In the genomic region with DNA sequence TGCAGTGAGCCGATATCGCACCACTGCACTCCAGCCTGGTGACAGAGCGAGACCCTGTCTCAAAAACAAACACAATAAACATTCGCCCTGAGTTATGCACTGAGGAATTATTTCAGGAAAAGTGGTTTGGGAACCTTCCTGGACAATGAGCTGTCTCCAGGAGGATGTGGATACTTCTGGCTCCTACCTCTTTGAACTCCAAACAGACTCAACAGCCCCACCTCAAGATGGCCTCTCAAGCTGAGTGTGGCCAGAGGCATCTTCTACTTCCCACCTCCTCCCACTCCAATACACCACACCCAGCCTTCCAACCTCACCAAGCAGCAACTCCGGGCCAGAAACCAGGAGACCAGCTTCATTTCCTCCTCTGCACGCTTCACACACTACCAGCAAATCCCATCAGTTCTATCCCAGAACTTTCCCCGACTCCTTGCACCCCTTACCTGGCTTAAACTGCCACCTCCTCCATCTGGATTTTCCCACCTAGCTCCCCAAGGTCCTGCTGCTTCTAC, we compare ENCODE assay signal across 19 cellular contexts. TPM values are rescaled to one million over a fixed set of nuclear protein-coding genes. Genes with fewer than 3 reads are reported as not detected.
DNase-seq lines count a peak whose midpoint lies in the region; ATAC-seq and TF ChIP-seq lines count a peak whose summit lies in the region.
"Had no signal": no experiment of that assay in that cellular context is flagged by ENCODE, and none has a peak within 500 bp of the region (broad histone marks: within the 10 kb centered on the region; RNA-seq: fewer than 3 reads in every experiment).

No MANE protein-coding gene starts in this region.

- no peak overlapping the region for H2AFZ ChIP-seq in GM23248
- H2AFZ ChIP-seq in trophoblast cell (ENCODE audit: insufficient read depth, low read length, poor library complexity): no peak overlapping the region

- H3K9me3 Mint-ChIP-seq in CD4-positive, alpha-beta T cell: no peaks in the 10 kb centered on the region

- no peaks in the 10 kb centered on the region for H3K27me3 Mint-ChIP-seq in CD4-positive, alpha-beta T cell

- POLR2A ChIA-PET in CD4-positive, alpha-beta T cell (lab: Charles Lee): no interaction called here

- intact Hi-C loops in CD4-positive, alpha-beta T cell (cut with DNase I, micrococcal nuclease): no loop called here
- intact Hi-C loops in left ventricle myocardium inferior (cut with micrococcal nuclease): no loop called here

- no peak overlapping the region for H3K23ac ChIP-seq in trophoblast cell (ENCODE audit: low read length)

- in situ Hi-C loops in GM23248 (cut with MboI): no loop called here

- H3K27me3 ChIP-seq in CD4-positive, alpha-beta T cell (ENCODE audit: control insufficient read depth, insufficient read depth, low read length): no peaks in the 10 kb centered on the region
- no peaks in the 10 kb centered on the region for H3K27me3 ChIP-seq in GM23248 (replicated peaks; ENCODE audit: insufficient read depth)
- H3K27me3 ChIP-seq in trophoblast cell (ENCODE audit: insufficient read depth, low read length): no peaks in the 10 kb centered on the region
- H3K27me3 ChIP-seq in left ventricle myocardium inferior (ENCODE audit: low read depth): no peaks in the 10 kb centered on the region
- H3K27me3 ChIP-seq in right atrium auricular region: no peaks in the 10 kb centered on the region
- H3K27me3 ChIP-seq: BLaER1 had no signal

- CTCF ChIA-PET in CD4-positive, alpha-beta T cell (lab: Charles Lee): interaction anchor here (1.2 kb wide), 1 partner anchor 10 kb away, joined by 4 read pairs; no protein-coding TSS in a partner anchor

- H3K4me3 ChIP-seq in GM23248 (no peak overlapping the region), trophoblast cell (ENCODE audit: low read depth, low read length) (no peak overlapping the region), left ventricle myocardium inferior (no peak overlapping the region), right atrium auricular region (no peak overlapping the region)
- H3K4me3 ChIP-seq: BLaER1, GM12878 had no signal

- H2BK120ac ChIP-seq in trophoblast cell (ENCODE audit: insufficient read depth, low read length, poor library complexity): no peak overlapping the region

- H3K36me3 ChIP-seq in GM23248 (ENCODE audit: low read depth) (peaks cover 45% of the 10 kb centered on the region), trophoblast cell (ENCODE audit: control insufficient read depth in 1 of 2, insufficient read depth in 2 of 2, low read length in 2 of 2) (peaks cover 84 to 86% of the 10 kb centered on the region in 2 experiments), left ventricle myocardium inferior (peaks cover 97% of the 10 kb centered on the region), right atrium auricular region (peaks cover 95% of the 10 kb centered on the region)

- H3K14ac ChIP-seq in trophoblast cell (ENCODE audit: low read length): no peak overlapping the region

- no peaks in the 10 kb centered on the region for H3K9me2 ChIP-seq in GM23248 (ENCODE audit: insufficient read depth)

- no peaks in the 10 kb centered on the region for H3K79me1 ChIP-seq in trophoblast cell (ENCODE audit: low read length)

- DNase-seq in CD4-positive, alpha-beta T cell: no peak
- DNase-seq in GM23248: peak; percentile 34
- DNase-seq in astrocyte of the hippocampus (ENCODE audit: low read depth, low spot score): peak; percentile 9
- DNase-seq in trophoblast cell: peak; percentile 74 to 79
- no peak for DNase-seq in left ventricle myocardium inferior
- no peak for DNase-seq in right atrium auricular region (ENCODE audit: low spot score)
- DNase-seq: COR-L47, DMS53, Kasumi-1, NCI-H187 treated with DMSO at 0.1 percent for 48 hours, NCI-H446 treated with DMSO at 0.1 percent for 48 hours, NCI-H748 treated with DMSO at 0.1 percent for 48 hours, SHP77 had no signal

- H3K27ac ChIP-seq in CD4-positive, alpha-beta T cell (ENCODE audit: low read depth, low read length): no peak overlapping the region
- H3K27ac ChIP-seq in GM23248 (no peak overlapping the region), trophoblast cell (ENCODE audit: low read depth, low read length) (no peak overlapping the region), left ventricle myocardium inferior (replicated peaks) (no peak overlapping the region), right atrium auricular region (no peak overlapping the region)
- H3K27ac ChIP-seq: BLaER1 had no signal

- H3K4me3 Mint-ChIP-seq in CD4-positive, alpha-beta T cell: no peak overlapping the region

- no peak overlapping the region for H2AK5ac ChIP-seq in trophoblast cell (ENCODE audit: low read length)

- no peak overlapping the region for H3K4me2 ChIP-seq in GM23248 (ENCODE audit: unreplicated experiment)
- H3K4me2 ChIP-seq in trophoblast cell (ENCODE audit: low read length): no peak overlapping the region
- H3K4me2 ChIP-seq: BLaER1 had no signal

- H3K4me1 ChIP-seq in GM23248 (ENCODE audit: insufficient read depth): peaks cover 4% of the 10 kb centered on the region; the same call in 1 of the 2 replicates
- H3K4me1 ChIP-seq in trophoblast cell (ENCODE audit: control insufficient read depth in 1 of 2, insufficient read depth in 2 of 2, low read length in 2 of 2): no peaks in the 10 kb centered on the region
- no peaks in the 10 kb centered on the region for H3K4me1 ChIP-seq in left ventricle myocardium inferior
- H3K4me1 ChIP-seq in right atrium auricular region: no peaks in the 10 kb centered on the region
- H3K4me1 ChIP-seq: BLaER1 had no signal

- peaks cover 6% of the 10 kb centered on the region for H3K4me1 Mint-ChIP-seq in CD4-positive, alpha-beta T cell (ENCODE audit: low read depth)

- no peak overlapping the region for H4K8ac ChIP-seq in trophoblast cell (ENCODE audit: low read depth, low read length)

- no peak overlapping the region for H3K18ac ChIP-seq in trophoblast cell (ENCODE audit: low read length)

- no peak for TF ChIP-seq CTCF in CD4-positive, alpha-beta T cell (IDR thresholded peaks at IDR 0.05)
- no peak for TF ChIP-seq CTCF in left ventricle myocardium inferior (IDR thresholded peaks at IDR 0.05; ENCODE audit: borderline replicate concordance)
- no peak for TF ChIP-seq CTCF in right atrium auricular region (IDR thresholded peaks at IDR 0.05)

- no peak overlapping the region for H4K12ac ChIP-seq in trophoblast cell (ENCODE audit: low read depth, low read length)

- H3K36me3 Mint-ChIP-seq in CD4-positive, alpha-beta T cell (ENCODE audit: low read depth): peaks cover 81% of the 10 kb centered on the region

- H3K9me3 ChIP-seq in CD4-positive, alpha-beta T cell (ENCODE audit: control insufficient read depth, low read length): no peaks in the 10 kb centered on the region
- no peaks in the 10 kb centered on the region for H3K9me3 ChIP-seq in GM23248 (ENCODE audit: low read depth)
- no peaks in the 10 kb centered on the region for H3K9me3 ChIP-seq in trophoblast cell (ENCODE audit: insufficient read depth, low read depth, low read length)
- no peaks in the 10 kb centered on the region for H3K9me3 ChIP-seq in left ventricle myocardium inferior (replicated peaks)
- H3K9me3 ChIP-seq in right atrium auricular region: no peaks in the 10 kb centered on the region
- H3K9me3 ChIP-seq: BLaER1 had no signal

- no peak overlapping the region for H3K4ac ChIP-seq in trophoblast cell (ENCODE audit: low read depth, low read length)

- H4K91ac ChIP-seq in trophoblast cell (ENCODE audit: low read depth, low read length): no peak overlapping the region

- no peaks in the 10 kb centered on the region for H3F3A ChIP-seq in GM23248 (ENCODE audit: insufficient read depth)

- no peaks in the 10 kb centered on the region for H4K20me1 ChIP-seq in GM23248 (ENCODE audit: insufficient read depth)

- H3K9ac ChIP-seq in GM23248 (0 out of 2 replicates have a peak overlapping the region, but pooled peaks have one; percentile 7), trophoblast cell (ENCODE audit: low read length) (no peak overlapping the region)

- H3K79me2 ChIP-seq in GM23248 (ENCODE audit: insufficient read depth): peaks cover 17% of the 10 kb centered on the region
- no peaks in the 10 kb centered on the region for H3K79me2 ChIP-seq in trophoblast cell (ENCODE audit: control insufficient read depth, insufficient read depth, low read length, poor library complexity)

- H2BK5ac ChIP-seq in trophoblast cell (ENCODE audit: low read depth, low read length, poor library complexity): no peak overlapping the region

- no peak for ATAC-seq in CD4-positive, alpha-beta T cell (ENCODE audit: poor library complexity)
- no peak for ATAC-seq in HG02623 (IDR thresholded peaks at IDR 0.05; ENCODE audit: unreplicated experiment)
- ATAC-seq: GM12878, SK-N-SH treated with all-trans-retinoic acid at 6 μM for 48 hours had no signal

- H2BK12ac ChIP-seq in trophoblast cell (ENCODE audit: low read length): no peak overlapping the region

- peak overlapping the region; percentile 42 for H3K27ac Mint-ChIP-seq in CD4-positive, alpha-beta T cell

- 88 to 92% methylated on average over 7 of the region's 7 CpGs for WGBS in GM23248 (ENCODE audit: low coverage in 1 of 2, low lambda C conversion rate in 2 of 2, missing lambda C conversion rate in 2 of 2), 2 experiments
- WGBS in trophoblast cell (ENCODE audit: extremely low coverage, insufficient coverage, insufficient read length): no CpG with 5 or more reads among the region's 7 CpGs

RNA-seq across cellular contexts. Expression of a gene that starts 11.6 kb away (rescaled TPM):
- not detected for total RNA-seq in CD4-positive, alpha-beta T cell
- total RNA-seq in GM23248 (2014; rRNA removed; shearing (Covaris generic)): not detected in 2 replicates
- not detected in 2 replicates for polyA plus RNA-seq in GM23248 (2016; fragmentation: Nextera tagmentation; extraction: Ambion mirVana)
- polyA plus RNA-seq in trophoblast cell (2013): 0.55 and 0.60 TPM in 2 replicates
- total RNA-seq in left ventricle myocardium inferior (not detected), right atrium auricular region (1 to 10 TPM; 2.1 to 2.8 TPM)
- total RNA-seq: GM12878 had no signal
- polyA plus RNA-seq: AG04450, GM12878 had no signal

RNA-seq across cellular contexts. Expression of a gene that starts 15.4 kb away (rescaled TPM):
- not detected for total RNA-seq in CD4-positive, alpha-beta T cell
- total RNA-seq in GM23248 (2014; rRNA removed; shearing (Covaris generic)): not detected in 2 replicates
- not detected in 2 replicates for polyA plus RNA-seq in GM23248 (2016; fragmentation: Nextera tagmentation; extraction: Ambion mirVana)
- polyA plus RNA-seq in trophoblast cell (2013): 0.22 TPM in 1 of 2 replicates, not detected in the other
- total RNA-seq in left ventricle myocardium inferior: 78.7 TPM
- 1,000 to 10,000 TPM; 1,094 to 1,137 TPM for total RNA-seq in right atrium auricular region
- polyA plus RNA-seq: AG04450 had no signal

RNA-seq across cellular contexts. Expression of a gene that starts 19.2 kb away (rescaled TPM):
- total RNA-seq in CD4-positive, alpha-beta T cell: not detected
- not detected in 2 replicates for total RNA-seq in GM23248 (2014; rRNA removed; shearing (Covaris generic))
- not detected in 2 replicates for polyA plus RNA-seq in GM23248 (2016; fragmentation: Nextera tagmentation; extraction: Ambion mirVana)
- polyA plus RNA-seq in trophoblast cell (2013): not detected in 2 replicates
- total RNA-seq in left ventricle myocardium inferior: 59.1 TPM
- 1,000 to 10,000 TPM; 2,977 to 3,226 TPM for total RNA-seq in right atrium auricular region
- total RNA-seq: H1 had no signal
- polyA plus RNA-seq: AG04450 had no signal

RNA-seq across cellular contexts. Expression of a gene that starts 26.1 kb away (rescaled TPM):
- not detected for total RNA-seq in CD4-positive, alpha-beta T cell
- total RNA-seq in GM23248 (2014; rRNA removed; shearing (Covaris generic)): not detected in 2 replicates
- polyA plus RNA-seq in GM23248 (2016; fragmentation: Nextera tagmentation; extraction: Ambion mirVana): not detected in 2 replicates
- not detected in 2 replicates for polyA plus RNA-seq in trophoblast cell (2013)
- not detected for total RNA-seq in left ventricle myocardium inferior
- total RNA-seq in right atrium auricular region: 1 to 10 TPM in 1 of 2 donors, not detected in 1; 1.2 TPM
- total RNA-seq: GM12878, H1 had no signal
- polyA plus RNA-seq: AG04450 had no signal

RNA-seq across cellular contexts. Expression of a gene that starts 37.4 kb away (rescaled TPM):
- 10 to 100 TPM; 94.8 to 98.4 TPM for total RNA-seq in CD4-positive, alpha-beta T cell
- 49.6 and 78.5 TPM in 2 replicates for total RNA-seq in GM23248 (2014; rRNA removed; shearing (Covaris generic))
- 35.6 and 37.3 TPM in 2 replicates for polyA plus RNA-seq in GM23248 (2016; fragmentation: Nextera tagmentation; extraction: Ambion mirVana)
- polyA plus RNA-seq in trophoblast cell (2013): 62.4 and 68.6 TPM in 2 replicates
- 23.3 TPM for total RNA-seq in left ventricle myocardium inferior
- 10 to 100 TPM; 18.3 to 20.2 TPM for total RNA-seq in right atrium auricular region

Comparison
In these comparisons a context has a peak if more than half of its experiments do, and no peak if none do; other contexts are left out.
1. DNase-seq: peak in GM23248 (single experiment), astrocyte of the hippocampus (single experiment) and trophoblast cell (2 of 2); none in CD4-positive, alpha-beta T cell (0 of 10), left ventricle myocardium inferior (single experiment) and right atrium auricular region (single experiment).